8 cellular contexts compared by ENCODE assay signal in the genomic region with DNA sequence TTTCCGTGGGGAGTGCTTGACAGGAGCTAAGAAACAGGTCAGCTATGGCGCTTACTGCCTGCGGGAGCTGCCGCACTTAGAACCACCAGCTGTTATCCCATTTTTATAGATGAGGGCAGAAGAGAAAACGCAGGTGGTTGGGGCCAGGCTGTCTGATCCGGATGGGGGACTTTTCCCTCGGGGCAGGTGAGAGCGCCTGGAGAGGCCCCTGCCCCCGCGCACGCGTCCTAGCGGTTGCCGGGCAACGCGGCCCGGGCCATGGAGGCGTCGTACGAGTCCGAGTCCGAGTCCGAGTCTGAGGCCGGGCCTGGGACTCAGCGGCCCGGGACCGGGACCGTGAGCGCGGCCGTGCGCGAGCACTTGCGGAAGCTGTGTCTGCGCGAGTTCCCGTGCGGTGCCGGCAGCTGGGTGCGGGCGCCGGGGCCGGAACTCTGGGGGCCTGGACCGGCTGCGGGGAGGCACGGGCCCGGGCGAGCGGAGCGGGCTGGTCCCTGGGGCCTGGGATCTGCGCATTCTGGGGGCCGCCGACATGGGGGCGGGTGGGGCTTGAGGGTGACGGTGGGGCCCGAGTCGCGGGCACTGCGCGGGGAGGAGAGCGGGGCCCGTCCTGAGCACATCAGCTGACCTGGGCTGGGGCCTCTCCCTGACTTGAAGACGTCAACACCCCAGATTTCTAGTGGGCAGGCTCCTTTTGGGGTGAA. TPM values are rescaled to one million over a fixed set of nuclear protein-coding genes. Genes with fewer than 3 reads are reported as not detected.
DNase-seq lines count a peak whose midpoint lies in the region; TF ChIP-seq lines count a peak whose summit lies in the region.

Gene LRRC43 (plus strand): TSS at position 237 of the 701 bp plus-strand sequence. CDS start 22 bp downstream, at position 259.

- no peaks in the 10 kb centered on the region for H3K27me3 ChIP-seq in Caco-2 (replicated peaks; ENCODE audit: control insufficient read depth, insufficient read depth, low read length)
- peaks cover 40% of the 10 kb centered on the region for H3K27me3 ChIP-seq in neutrophil

- H3K9me3 ChIP-seq in Caco-2 (no peaks in the 10 kb centered on the region), neutrophil (no peaks in the 10 kb centered on the region)

- H3K27ac Mint-ChIP-seq in Caco-2 (ENCODE audit: unreplicated experiment) (no peak within 1 kb of the TSS), glutamatergic neuron (ENCODE audit: unreplicated experiment) (peak within 1 kb of the TSS; percentile 82)

- no peaks in the 10 kb centered on the region for H3K36me3 Mint-ChIP-seq in Caco-2 (ENCODE audit: insufficient read depth, unreplicated experiment)
- no peaks in the 10 kb centered on the region for H3K36me3 Mint-ChIP-seq in glutamatergic neuron (ENCODE audit: unreplicated experiment)

- H3K27me3 Mint-ChIP-seq in Caco-2 (ENCODE audit: insufficient read depth, unreplicated experiment): no peaks in the 10 kb centered on the region
- peaks cover 9% of the 10 kb centered on the region for H3K27me3 Mint-ChIP-seq in glutamatergic neuron (ENCODE audit: unreplicated experiment)

- CTCF ChIA-PET in Caco-2 (lab: Charles Lee): interaction anchor here (1.0 kb wide), 2 partner anchors 8 to 129 kb away, joined by 3 to 4 read pairs; no protein-coding TSS in a partner anchor

- H3K9me3 Mint-ChIP-seq in Caco-2 (ENCODE audit: unreplicated experiment) (no peaks in the 10 kb centered on the region), glutamatergic neuron (ENCODE audit: unreplicated experiment) (peaks cover 14% of the 10 kb centered on the region)

- no peaks in the 10 kb centered on the region for H3K4me1 ChIP-seq in Caco-2
- H3K4me1 ChIP-seq in neutrophil (ENCODE audit: control insufficient read depth in 1 of 2, insufficient read depth in 1 of 2, low read depth in 1 of 2, low read length in 1 of 2): peaks cover 14% of the 10 kb centered on the region in 2 experiments

- POLR2A ChIA-PET in Caco-2 (lab: Charles Lee): interaction anchor here (0.9 kb wide), 1 partner anchor 21 kb away, joined by 6 read pairs; the partner anchor contains the start of gene B3GNT4

- H3K27ac ChIP-seq in neutrophil: no peak within 1 kb of the TSS

- DNase-seq in Caco-2 (peak in 1 of 2 experiments; percentile 69), NCI-H187 treated with DMSO at 0.1 percent for 48 hours (lab: John Stamatoyannopoulos, UW) (peak; percentile 41), activated T-helper 1 cell treated with Interleukin-2 at 50 U/mL for 16 hours (ENCODE audit: low read depth) (peak; percentile 15), glutamatergic neuron (peak; percentile 88), HuH-7.5 (ENCODE audit: low spot score) (no peak), occipital lobe (lab: John Stamatoyannopoulos, UW) (no peak), GOT3 (lab: John Stamatoyannopoulos, UW) (no peak)

- H3K36me3 ChIP-seq in Caco-2 (ENCODE audit: control insufficient read depth, insufficient read depth, low read length) (no peaks in the 10 kb centered on the region), neutrophil (no peaks in the 10 kb centered on the region)

- peak within 1 kb of the TSS; percentile 43 for H3K4me3 ChIP-seq in Caco-2 (ENCODE audit: low read depth, low read length)
- peak within 1 kb of the TSS; percentile 27 to 33 for H3K4me3 ChIP-seq in neutrophil (ENCODE audit: low read depth in 1 of 2, low read length in 1 of 2)

- TF ChIP-seq CTCF in Caco-2 (IDR thresholded peaks at IDR 0.05; ENCODE audit: insufficient read depth in 1 of 2, low read depth in 1 of 2, low read length in 1 of 2, severe bottlenecking in 1 of 2, unreplicated experiment in 1 of 2) (no peak), glutamatergic neuron (IDR thresholded peaks at IDR 0.05; ENCODE audit: partially characterized antibody, unreplicated experiment) (no peak), neutrophil (IDR thresholded peaks at IDR 0.05) (no peak)

- H3K4me3 Mint-ChIP-seq in Caco-2 (ENCODE audit: unreplicated experiment) (peak within 1 kb of the TSS; percentile 69), glutamatergic neuron (ENCODE audit: unreplicated experiment) (peak within 1 kb of the TSS; percentile 79)

- BruUV-seq in Caco-2 (replicated peaks; lab: Mats Ljungman, UMichigan): no TSS peak

- intact Hi-C loops in Caco-2 (cut with micrococcal nuclease; ENCODE audit: unreplicated experiment): no loop called here

- H3K4me1 Mint-ChIP-seq in Caco-2 (ENCODE audit: low read depth, unreplicated experiment): no peaks in the 10 kb centered on the region
- H3K4me1 Mint-ChIP-seq in glutamatergic neuron (ENCODE audit: low read depth, unreplicated experiment): peaks cover 3% of the 10 kb centered on the region

RNA-seq across cellular contexts. Expression of gene LRRC43, which starts in this region (rescaled TPM):
- total RNA-seq in Caco-2 (2022): 0.34 TPM in 1 of 2 replicates, not detected in the other
- 4.3 TPM for total RNA-seq in glutamatergic neuron (ENCODE audit: unreplicated experiment)
- 1.2 TPM for total RNA-seq in occipital lobe

Comparison
In these comparisons a context has a peak if more than half of its experiments do, and no peak if none do; other contexts are left out.
1. DNase-seq: peak in NCI-H187 treated with DMSO at 0.1 percent for 48 hours (single experiment), activated T-helper 1 cell treated with Interleukin-2 at 50 U/mL for 16 hours (single experiment) and glutamatergic neuron (single experiment); none in HuH-7.5 (single experiment), occipital lobe (single experiment) and GOT3 (single experiment).